ENCODE assay signal across 26 cellular contexts in genomic region chrX:123742440-123742839, GRCh38. TPM values are rescaled to one million over a fixed set of nuclear protein-coding genes. Genes with fewer than 3 reads are reported as not detected.
DNase-seq lines count a peak whose midpoint lies in the region; ATAC-seq, FAIRE-seq and TF ChIP-seq lines count a peak whose summit lies in the region.
"Had no signal": no experiment of that assay in that cellular context is flagged by ENCODE, and none has a peak within 500 bp of the region (broad histone marks: within the 10 kb centered on the region; RNA-seq: fewer than 3 reads in every experiment).

No MANE protein-coding gene starts in this region.

- TF ChIP-seq CTCF in A549 (IDR thresholded peaks at IDR 0.05) = no peak

- no peak overlapping the region for H3K4me3 ChIP-seq in A549
- H3K4me3 ChIP-seq: BLaER1, GM12878 had no signal

- DNase-seq in A549 (ENCODE audit: low read depth in 1 of 2, low spot score in 1 of 2) (no peak), memory B cell (ENCODE audit: low spot score in 2 of 2) (no peak)
- no peak for DNase-seq in central memory CD8-positive, alpha-beta T cell (ENCODE audit: low spot score in 2 of 2)
- no peak for DNase-seq in activated naive CD8-positive, alpha-beta T cell treated with anti-CD3 and anti-CD28 coated beads for 36 hours
- no peak for DNase-seq in activated CD8-positive, alpha-beta memory T cell treated with anti-CD3 and anti-CD28 coated beads for 24 hours
- DNase-seq: ACHN; BE2C; C1 segment of cervical spinal cord; CD4-positive, alpha-beta memory T cell; CD8-positive, alpha-beta memory T cell; COR-L47; DMS 273 treated with DMSO at 0.1 percent for 48 hours; DMS153; DMS53; DMS79; DND-41; EL; GDM1 had no signal

- H3K27ac Mint-ChIP-seq in central memory CD8-positive, alpha-beta T cell (ENCODE audit: low read depth) = peak overlapping the region; percentile 57
- H3K27ac Mint-ChIP-seq in memory B cell = peak overlapping the region; percentile 28
- H3K27ac Mint-ChIP-seq in activated naive CD8-positive, alpha-beta T cell treated with anti-CD3 and anti-CD28 coated beads for 36 hours = no peak overlapping the region
- H3K27ac Mint-ChIP-seq: CD14-positive monocyte; CD8-positive, alpha-beta memory T cell had no signal

- no peak for TF ChIP-seq RAD21 in A549 (conservative IDR thresholded peaks at IDR 0.05 in 1 of 2, IDR thresholded peaks at IDR 0.05 in 1 of 2)

- ATAC-seq in A549 (no peak), memory B cell (ENCODE audit: low read depth) (no peak), GM21515 (IDR thresholded peaks at IDR 0.05; ENCODE audit: unreplicated experiment) (no peak)
- no peak for ATAC-seq in central memory CD8-positive, alpha-beta T cell (replicated peaks; ENCODE audit: extremely low read depth, poor library complexity, severe bottlenecking)
- ATAC-seq: GM12878 had no signal

- CTCF ChIA-PET in A549 (lab: Yijun Ruan, JAX) = no interaction called here

- H3K27me3 Mint-ChIP-seq in central memory CD8-positive, alpha-beta T cell = no peaks in the 10 kb centered on the region
- H3K27me3 Mint-ChIP-seq in memory B cell = peaks cover 2% of the 10 kb centered on the region
- H3K27me3 Mint-ChIP-seq in activated naive CD8-positive, alpha-beta T cell treated with anti-CD3 and anti-CD28 coated beads for 36 hours = peaks cover 3% of the 10 kb centered on the region
- H3K27me3 Mint-ChIP-seq: CD4-positive, CD25-positive, alpha-beta regulatory T cell had no signal

- POLR2A ChIA-PET in A549 (lab: Yijun Ruan, JAX) = interaction anchor here (1.1 kb wide), 1 partner anchor 23 kb away, joined by 3 read pairs; no protein-coding TSS in a partner anchor

- H3K27ac ChIP-seq in A549 = no peak overlapping the region
- H3K27ac ChIP-seq: 22Rv1, BLaER1 had no signal

- 100% methylated on average over 1 of the region's 1 CpG for WGBS in A549 (ENCODE audit: missing lambda C conversion rate)

- H3K9me3 Mint-ChIP-seq in central memory CD8-positive, alpha-beta T cell = no peaks in the 10 kb centered on the region
- no peaks in the 10 kb centered on the region for H3K9me3 Mint-ChIP-seq in memory B cell
- H3K9me3 Mint-ChIP-seq in activated naive CD8-positive, alpha-beta T cell treated with anti-CD3 and anti-CD28 coated beads for 36 hours = no peaks in the 10 kb centered on the region
- H3K9me3 Mint-ChIP-seq: CD14-positive monocyte; CD4-positive, CD25-positive, alpha-beta regulatory T cell; CD8-positive, alpha-beta memory T cell had no signal

- FAIRE-seq in A549 (lab: Jason Lieb, UNC) = peak; percentile 46
- FAIRE-seq: GM12878, GM12892, GM18507 had no signal

- H3K4me1 Mint-ChIP-seq in central memory CD8-positive, alpha-beta T cell = peaks cover 5% of the 10 kb centered on the region
- H3K4me1 Mint-ChIP-seq in memory B cell = peaks cover 3% of the 10 kb centered on the region
- H3K4me1 Mint-ChIP-seq in activated naive CD8-positive, alpha-beta T cell treated with anti-CD3 and anti-CD28 coated beads for 36 hours = no peaks in the 10 kb centered on the region

- TF ChIP-seq POLR2A in A549 (IDR thresholded peaks at IDR 0.05; ENCODE audit: low read length) = no peak

- H3K4me1 ChIP-seq in A549 = no peaks in the 10 kb centered on the region
- H3K4me1 ChIP-seq: BE2C had no signal

- H3K4me3 Mint-ChIP-seq in central memory CD8-positive, alpha-beta T cell = no peak overlapping the region
- H3K4me3 Mint-ChIP-seq in memory B cell = no peak overlapping the region
- no peak overlapping the region for H3K4me3 Mint-ChIP-seq in activated naive CD8-positive, alpha-beta T cell treated with anti-CD3 and anti-CD28 coated beads for 36 hours
- H3K4me3 Mint-ChIP-seq: CD14-positive monocyte; CD4-positive, alpha-beta memory T cell; CD8-positive, alpha-beta memory T cell had no signal

- no peak for TF ChIP-seq EP300 in A549 (IDR thresholded peaks at IDR 0.05)

- H3K9me3 ChIP-seq in A549 = no peaks in the 10 kb centered on the region
- H3K9me3 ChIP-seq: BE2C, BLaER1 had no signal

- H3K36me3 Mint-ChIP-seq in central memory CD8-positive, alpha-beta T cell (ENCODE audit: insufficient read depth) = no peaks in the 10 kb centered on the region
- no peaks in the 10 kb centered on the region for H3K36me3 Mint-ChIP-seq in memory B cell
- H3K36me3 Mint-ChIP-seq in activated naive CD8-positive, alpha-beta T cell treated with anti-CD3 and anti-CD28 coated beads for 36 hours = no peaks in the 10 kb centered on the region
- H3K36me3 Mint-ChIP-seq: CD14-positive monocyte; CD4-positive, alpha-beta memory T cell; CD4-positive, CD25-positive, alpha-beta regulatory T cell; CD8-positive, alpha-beta memory T cell had no signal

- H3K4me2 ChIP-seq in A549 = no peak overlapping the region
- H3K4me2 ChIP-seq: BLaER1 had no signal

TF ChIP-seq in A549, 52 proteins besides CTCF, POLR2A, EP300 and RAD21:
- TF ChIP-seq MYC (IDR thresholded peaks at IDR 0.05; ENCODE audit: borderline replicate concordance, low read length) (no peak), ZFP36 (IDR thresholded peaks at IDR 0.05; ENCODE audit: borderline replicate concordance, partially characterized antibody) (no peak), NPAS2 (CRISPR knock-in tag; IDR thresholded peaks at IDR 0.05; ENCODE audit: borderline replicate concordance) (no peak), ATOH8 (CRISPR knock-in tag; IDR thresholded peaks at IDR 0.05; ENCODE audit: low read depth) (no peak), KDM5A (IDR thresholded peaks at IDR 0.05) (no peak), TFCP2L1 (CRISPR knock-in tag; IDR thresholded peaks at IDR 0.05) (no peak), CEBPB (IDR thresholded peaks at IDR 0.05) (no peak), HEYL (CRISPR knock-in tag; IDR thresholded peaks at IDR 0.05) (no peak), NR3C1 (IDR thresholded peaks at IDR 0.05) (no peak), NFE2L2 (conservative IDR thresholded peaks at IDR 0.05; ENCODE audit: low read length) (no peak), CHD4 (IDR thresholded peaks at IDR 0.05; ENCODE audit: borderline replicate concordance) (no peak), ZNF302 (CRISPR knock-in tag; IDR thresholded peaks at IDR 0.05) (no peak), ZSCAN20 (CRISPR knock-in tag; IDR thresholded peaks at IDR 0.05) (no peak)
TF ChIP-seq in A549: peak in this region for 0.

RNA-seq across cellular contexts. Expression of gene THOC2, which starts 9.6 kb away (rescaled TPM):
- 119 and 155 TPM in 2 replicates for polyA plus RNA-seq in A549 (2011; rRNA removed)
- polyA plus RNA-seq in A549 (2012; cell fraction: cytosol; rRNA removed) = 21.8 and 23.0 TPM in 2 replicates
- polyA plus RNA-seq in A549 (2012; cell fraction: nucleus; rRNA removed) = 26.2 and 46.4 TPM in 2 replicates
- polyA plus RNA-seq in A549 (2017; fragmentation: RNase III; extraction: RNeasy Plus Mini Kit Qiagen cat#74134 plus additional on column Dnase treatment) = 54.4 to 62.0 TPM (median 61.8 TPM) in 3 replicates
- 42.6 and 47.7 TPM in 2 replicates for polyA minus RNA-seq in A549 (2011; rRNA and poly(A)+ RNA removed)
- 10 to 100 TPM; 69.7 to 72.1 TPM for total RNA-seq in activated naive CD8-positive, alpha-beta T cell treated with anti-CD3 and anti-CD28 coated beads for 36 hours
